23 cellular contexts compared by ENCODE assay signal in the genomic region with DNA sequence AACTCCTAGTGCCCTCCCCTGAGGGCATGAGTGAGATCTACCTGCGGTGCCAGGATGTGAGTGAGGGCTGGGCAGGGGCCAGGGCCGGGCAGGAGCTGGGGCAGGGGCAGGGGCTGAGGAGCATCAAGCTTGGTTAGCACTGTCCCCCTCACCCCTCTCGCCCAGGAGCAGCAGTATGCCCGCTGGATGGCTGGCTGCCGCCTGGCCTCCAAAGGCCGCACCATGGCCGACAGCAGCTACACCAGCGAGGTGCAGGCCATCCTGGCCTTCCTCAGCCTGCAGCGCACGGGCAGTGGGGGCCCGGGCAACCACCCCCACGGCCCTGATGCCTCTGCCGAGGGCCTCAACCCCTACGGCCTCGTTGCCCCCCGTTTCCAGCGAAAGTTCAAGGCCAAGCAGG.
"Had no signal": no experiment of that assay in that cellular context is flagged by ENCODE, and none has a peak within 500 bp of the region (broad histone marks: within the 10 kb centered on the region; RNA-seq: fewer than 3 reads in every experiment).

No MANE protein-coding gene starts in this region.

- DNase-seq: activated B cell treated with CpG ODN at 0.5 μM for 24 hours; activated CD4-positive, alpha-beta T cell treated with anti-CD3 and anti-CD28 coated beads for 36 hours; activated CD4-positive, alpha-beta T cell treated with anti-CD3 and anti-CD28 coated beads, Interleukin-2, amount 50 U/mL, for 4 hours; activated CD8-positive, alpha-beta memory T cell treated with anti-CD3 and anti-CD28 coated beads for 24 hours; activated CD8-positive, alpha-beta memory T cell treated with anti-CD3 and anti-CD28 coated beads, Interleukin-2, amount 50 U/mL, for 4 hours; activated effector memory CD4-positive, alpha-beta T cell treated with Interleukin-2 at 50 U/mL for 16 hours; activated naive CD4-positive, alpha-beta T cell treated with anti-CD3 and anti-CD28 coated beads, Interleukin-2, amount 10 ng/mL, durations not matched to agents 7 days and 5 days; activated T-cell treated with anti-CD3 and anti-CD28 coated beads, Interleukin-2, amount 50 U/mL, for 72 hours; amygdala; cerebellar nuclear complex; cortex of kidney; endodermal cell; head of caudate nucleus; islet precursor cell; lower lobe of right lung; naive B cell; stimulated activated CD4-positive, alpha-beta T cell treated with anti-CD3 and anti-CD28 coated beads, Interleukin-4, amount 100 ng/mL, for 24 hours; stimulated activated naive CD4-positive, alpha-beta T cell treated with Interleukin-2 at 50 U/mL for 16 hours; T-helper 9 cell had no signal

- H3K36me3 ChIP-seq: prostate gland, vagina had no signal

- H3K4me3 ChIP-seq: gastroesophageal sphincter, lower lobe of right lung, prostate gland, thoracic aorta, vagina had no signal

- H3K4me1 ChIP-seq: prostate gland had no signal

- H3K9me3 ChIP-seq: gastroesophageal sphincter, lower lobe of right lung, prostate gland, thoracic aorta, vagina had no signal

- ATAC-seq: activated CD4-positive, alpha-beta T cell treated with anti-CD3 and anti-CD28 coated beads for 36 hours; gastroesophageal sphincter had no signal

- H3K27ac ChIP-seq: gastroesophageal sphincter, lower lobe of right lung, prostate gland, thoracic aorta, vagina had no signal

- H3K27me3 ChIP-seq: gastroesophageal sphincter, vagina had no signal
